10 cellular contexts compared by ENCODE assay signal in the genomic region with DNA sequence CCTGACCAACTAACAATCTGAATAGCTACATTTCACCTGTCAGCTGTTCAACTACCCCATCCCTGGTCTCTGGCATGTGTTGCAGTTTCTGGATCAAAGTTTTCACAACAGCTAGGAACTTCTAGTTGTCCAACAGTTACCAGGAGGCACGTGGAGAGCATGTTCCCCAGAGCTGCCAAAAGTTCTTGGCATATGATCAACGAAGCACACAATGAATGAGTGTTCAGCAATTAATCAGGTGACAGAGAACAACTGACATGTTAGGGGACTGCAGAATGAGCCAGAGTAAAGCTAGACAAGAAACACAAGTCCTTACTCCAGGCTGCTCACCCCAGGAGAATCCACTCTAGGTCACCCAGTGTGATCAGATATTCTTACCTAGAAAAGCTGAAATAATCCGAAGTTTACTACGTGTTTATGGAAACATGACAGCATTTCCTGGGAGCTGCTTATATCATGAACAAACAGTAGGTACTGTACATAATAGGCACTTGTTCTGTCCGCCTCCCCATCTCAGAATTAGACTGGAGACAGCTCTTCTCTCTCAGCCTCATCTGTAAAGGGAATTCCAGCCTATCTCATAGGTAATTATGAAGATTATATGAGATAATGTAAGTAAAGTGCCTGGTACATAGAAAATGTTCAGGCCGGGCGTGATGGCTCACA. TPM values are rescaled to one million over a fixed set of nuclear protein-coding genes. Genes with fewer than 3 reads are reported as not detected.
A peak's percentile ranks its signal among the peaks of the same experiment; 100 is the strongest.
DNase-seq lines count a peak whose midpoint lies in the region; ATAC-seq, FAIRE-seq and TF ChIP-seq lines count a peak whose summit lies in the region.
"Had no signal": no experiment of that assay in that cellular context is flagged by ENCODE, and none has a peak within 500 bp of the region (broad histone marks: within the 10 kb centered on the region; RNA-seq: fewer than 3 reads in every experiment).

No MANE protein-coding gene starts in this region.

- no peak overlapping the region for H3K4me3 ChIP-seq in testis
- H3K4me3 ChIP-seq: breast epithelium had no signal

- H3K9me3 ChIP-seq in testis: no peaks in the 10 kb centered on the region
- H3K9me3 ChIP-seq: breast epithelium had no signal

- no peaks in the 10 kb centered on the region for H3K36me3 Mint-ChIP-seq in MCF 10A (ENCODE audit: insufficient read depth, unreplicated experiment)

- H3K4me3 Mint-ChIP-seq in MCF 10A (ENCODE audit: unreplicated experiment): no peak overlapping the region
- H3K4me3 Mint-ChIP-seq: stimulated activated naive B cell treated with anti-CD40 and anti-IgM and Interleukin-4, amounts not matched to agents 10 μg/mL and 1 μg/mL and 100 μg/mL, for 72 hours had no signal

- DNase-seq in NCI-H1092 (lab: John Stamatoyannopoulos, UW): peak; percentile 29
- DNase-seq in MCF 10A (ENCODE audit: unreplicated experiment): peak; percentile 89
- DNase-seq in left colon: peak in 1 of 2 donors; percentile 56
- peak; percentile 87 for DNase-seq in testis
- no peak for DNase-seq in GM19239 (ENCODE audit: insufficient read length, low spot score)
- no peak for DNase-seq in RCC 7860 (ENCODE audit: low spot score)
- DNase-seq: stimulated activated naive B cell treated with anti-CD40 and anti-IgM and Interleukin-4, amounts not matched to agents 10 μg/mL and 1 μg/mL and 100 μg/mL, for 72 hours had no signal

- TF ChIP-seq CTCF in MCF 10A (IDR thresholded peaks at IDR 0.05; ENCODE audit: unreplicated experiment): no peak
- TF ChIP-seq CTCF in testis (IDR thresholded peaks at IDR 0.05): no peak

- ATAC-seq in left colon (peak; percentile 39), HG02970 (IDR thresholded peaks at IDR 0.05; ENCODE audit: low FRiP score, unreplicated experiment) (no peak), GM19452 (IDR thresholded peaks at IDR 0.05; ENCODE audit: unreplicated experiment) (no peak)
- ATAC-seq: stimulated activated naive B cell treated with anti-CD40 and anti-IgM and Interleukin-4, amounts not matched to agents 10 μg/mL and 1 μg/mL and 100 μg/mL, for 72 hours had no signal

- CTCF ChIA-PET in MCF 10A (lab: Yijun Ruan, JAX): interaction anchor here (0.9 kb wide), 1 partner anchor 229 kb away, joined by 3 read pairs; no protein-coding TSS in a partner anchor

- peak overlapping the region; percentile 86 for H3K27ac Mint-ChIP-seq in MCF 10A (ENCODE audit: low read depth, unreplicated experiment)
- H3K27ac Mint-ChIP-seq: stimulated activated naive B cell treated with anti-CD40 and anti-IgM and Interleukin-4, amounts not matched to agents 10 μg/mL and 1 μg/mL and 100 μg/mL, for 72 hours had no signal

- peaks cover 10% of the 10 kb centered on the region for H3K4me1 ChIP-seq in testis
- H3K4me1 ChIP-seq: breast epithelium had no signal

- no TSS peak for BruUV-seq in MCF 10A (replicated peaks; lab: Mats Ljungman, UMichigan)

- intact Hi-C loops in MCF 10A (cut with micrococcal nuclease): loop anchor here (2.0 to 10.0 kb wide), 2 partner anchors 66 to 338 kb away; partner anchors contain the start of gene ZEB1
- intact Hi-C loops in left colon (cut with DNase I, micrococcal nuclease): no loop called here
- intact Hi-C loops in testis (cut with DNase I; ENCODE audit: low total_unique reads): no loop called here

- FAIRE-seq in GM19239 (lab: Jason Lieb, UNC) (no peak), RCC 7860 (lab: Jason Lieb, UNC) (no peak)

- no peaks in the 10 kb centered on the region for H3K27me3 Mint-ChIP-seq in MCF 10A (ENCODE audit: insufficient read depth, unreplicated experiment)
- H3K27me3 Mint-ChIP-seq: stimulated activated naive B cell treated with anti-CD40 and anti-IgM and Interleukin-4, amounts not matched to agents 10 μg/mL and 1 μg/mL and 100 μg/mL, for 72 hours had no signal

- H3K27ac ChIP-seq in testis: peak overlapping the region; percentile 3 to 6
- H3K27ac ChIP-seq: breast epithelium had no signal

- TF ChIP-seq POLR2A in testis (IDR thresholded peaks at IDR 0.05): no peak

- POLR2A ChIA-PET in MCF 10A (lab: Yijun Ruan, JAX): interaction anchor here (0.7 to 1.5 kb wide), 2 partner anchors 51 to 337 kb away, joined by 3 to 14 read pairs; partner anchors contain the start of genes ZEB1 and ZNF438

- no peaks in the 10 kb centered on the region for H3K36me3 ChIP-seq in testis (ENCODE audit: low read depth, missing control alignments)
- H3K36me3 ChIP-seq: breast epithelium had no signal

- 51 to 55% methylated on average over 7 of the region's 7 CpGs for WGBS in testis, 2 donors

- H3K4me1 Mint-ChIP-seq in MCF 10A (ENCODE audit: insufficient read depth, unreplicated experiment): peaks cover 23% of the 10 kb centered on the region

- no peaks in the 10 kb centered on the region for H3K9me3 Mint-ChIP-seq in MCF 10A (ENCODE audit: unreplicated experiment)

- H3K27me3 ChIP-seq in testis: no peaks in the 10 kb centered on the region
- H3K27me3 ChIP-seq: breast epithelium had no signal

RNA-seq across cellular contexts. Expression of gene ZNF438, which starts 50.6 kb away (rescaled TPM):
- 6.8 and 8.4 TPM in 2 replicates for total RNA-seq in MCF 10A (2022)
- 1 to 10 TPM; 3.8 to 6.5 TPM for total RNA-seq in left colon
- total RNA-seq in testis: 10 to 100 TPM; 15.3 to 17.8 TPM
- 16.2 TPM for polyA plus RNA-seq in testis (ENCODE audit: insufficient read depth, low read depth, low replicate concordance)

Comparison
In these comparisons a context has a peak if more than half of its experiments do, and no peak if none do; other contexts are left out.
1. DNase-seq: peak in NCI-H1092 (single experiment), MCF 10A (single experiment) and testis (single experiment); none in GM19239 (single experiment) and RCC 7860 (single experiment).